19 cellular contexts compared by ENCODE assay signal in genomic region chr1:160293020-160293968, GRCh38. TPM values are rescaled to one million over a fixed set of nuclear protein-coding genes. Genes with fewer than 3 reads are reported as not detected.
A peak's percentile ranks its signal among the peaks of the same experiment; 100 is the strongest.
DNase-seq lines count a peak whose midpoint lies in the region; ATAC-seq lines count a peak whose summit lies in the region.
"Had no signal": no experiment of that assay in that cellular context is flagged by ENCODE, and none has a peak within 500 bp of the region (broad histone marks: within the 10 kb centered on the region; RNA-seq: fewer than 3 reads in every experiment).

No MANE protein-coding gene starts in this region.

- H2AFZ ChIP-seq in ACC112 (ENCODE audit: low read length, unreplicated experiment): no peak overlapping the region
- no peak overlapping the region for H2AFZ ChIP-seq in mesenchymal stem cell (ENCODE audit: low read depth, low read length)
- H2AFZ ChIP-seq in Karpas-422 (ENCODE audit: low read length): no peak overlapping the region

- peak overlapping the region; percentile 25 for H3K27ac ChIP-seq in ACC112 (ENCODE audit: low read depth, low read length)
- H3K27ac ChIP-seq in cingulate gyrus (ENCODE audit: low read depth, low read length): peak overlapping the region; percentile 31
- H3K27ac ChIP-seq in mesenchymal stem cell (ENCODE audit: low read length, poor library complexity, severe bottlenecking): no peak overlapping the region
- no peak overlapping the region for H3K27ac ChIP-seq in Karpas-422 (ENCODE audit: low read length)
- H3K27ac ChIP-seq: brain microvascular endothelial cell had no signal

- H3K27me3 Mint-ChIP-seq in IgD-negative memory B cell (no peaks in the 10 kb centered on the region), T-helper 17 cell (no peaks in the 10 kb centered on the region)
- H3K27me3 Mint-ChIP-seq: CD4-positive, alpha-beta T cell; progenitor cell of endocrine pancreas had no signal

- no peak overlapping the region for H3K18ac ChIP-seq in mesenchymal stem cell (ENCODE audit: low read depth in 1 of 2, low read length in 2 of 2)

- no peak overlapping the region for H2BK15ac ChIP-seq in mesenchymal stem cell (ENCODE audit: low read depth, poor library complexity, severe bottlenecking)

- no peak overlapping the region for H3K4me2 ChIP-seq in mesenchymal stem cell (ENCODE audit: low read length, poor library complexity, severe bottlenecking)
- H3K4me2 ChIP-seq in Karpas-422 (ENCODE audit: low read depth, low read length, poor library complexity, severe bottlenecking): no peak overlapping the region

- ATAC-seq in GM19328 (IDR thresholded peaks at IDR 0.05; ENCODE audit: unreplicated experiment) (no peak), T-helper 17 cell (no peak)
- ATAC-seq: left ventricle myocardium superior, Right ventricle myocardium inferior had no signal

- H3K9me3 Mint-ChIP-seq in IgD-negative memory B cell: no peaks in the 10 kb centered on the region
- H3K9me3 Mint-ChIP-seq: CD4-positive, alpha-beta T cell had no signal

- H3K4me1 Mint-ChIP-seq in IgD-negative memory B cell (peaks cover 3 to 5% (median 4%) of the 10 kb centered on the region in 3 donors), T-helper 17 cell (peaks cover 3% of the 10 kb centered on the region)

- WGBS in mesenchymal stem cell: 99% methylated on average over 5 of the region's 8 CpGs

- no peak overlapping the region for H3K4ac ChIP-seq in mesenchymal stem cell (ENCODE audit: low read depth in 1 of 2, low read length in 2 of 2)

- peaks cover 55% of the 10 kb centered on the region for H3K36me3 ChIP-seq in ACC112 (ENCODE audit: insufficient read depth, low read length)
- peaks cover 69 to 100% of the 10 kb centered on the region in 2 experiments for H3K36me3 ChIP-seq in mesenchymal stem cell (ENCODE audit: control insufficient read depth in 1 of 2, insufficient read depth in 2 of 2, low read depth in 1 of 2, low read length in 2 of 2)
- H3K36me3 ChIP-seq in Karpas-422 (ENCODE audit: insufficient read depth, low read length): peaks cover 67% of the 10 kb centered on the region

- H3K9me3 ChIP-seq in mesenchymal stem cell (ENCODE audit: control insufficient read depth, low read length) (no peaks in the 10 kb centered on the region), T-helper 17 cell (ENCODE audit: control insufficient read depth, low read length, poor library complexity, severe bottlenecking) (no peaks in the 10 kb centered on the region), Karpas-422 (ENCODE audit: low read length) (no peaks in the 10 kb centered on the region)

- H3K27me3 ChIP-seq in ACC112 (ENCODE audit: insufficient read depth, low read length): no peaks in the 10 kb centered on the region
- no peaks in the 10 kb centered on the region for H3K27me3 ChIP-seq in mesenchymal stem cell (ENCODE audit: control insufficient read depth in 1 of 2, insufficient read depth in 1 of 2, low read length in 2 of 2)
- no peaks in the 10 kb centered on the region for H3K27me3 ChIP-seq in Karpas-422 (ENCODE audit: low read length)
- H3K27me3 ChIP-seq: brain microvascular endothelial cell had no signal

- no peak overlapping the region for H3K23ac ChIP-seq in mesenchymal stem cell (ENCODE audit: low read length in 2 of 2)

- H3K79me2 ChIP-seq in ACC112 (ENCODE audit: control insufficient read depth, insufficient read depth, low read length, unreplicated experiment) (no peaks in the 10 kb centered on the region), Karpas-422 (ENCODE audit: low read length) (no peaks in the 10 kb centered on the region)

- DNase-seq in mesenchymal stem cell: no peak
- no peak for DNase-seq in T-helper 17 cell
- DNase-seq in activated gamma-delta T cell (lab: John Stamatoyannopoulos, UW): no peak
- no peak for DNase-seq in Karpas-422
- DNase-seq: activated CD4-positive, alpha-beta T cell treated with anti-CD3 and anti-CD28 coated beads for 1 hour; brain microvascular endothelial cell; CD4-positive, alpha-beta T cell; dermis blood vessel endothelial cell; left ventricle myocardium superior; NCI-H187 treated with DMSO at 0.1 percent for 48 hours; NCI-H774; stimulated activated CD4-positive, alpha-beta T cell treated with anti-CD3 and anti-CD28 coated beads, Interleukin-1b, Interleukin-23, amount 100 ng/mL, for 48 hours; SW 1271 had no signal

- H3K4me3 Mint-ChIP-seq in IgD-negative memory B cell (no peak overlapping the region), T-helper 17 cell (no peak overlapping the region)
- H3K4me3 Mint-ChIP-seq: CD4-positive, alpha-beta T cell had no signal

- no peaks in the 10 kb centered on the region for H4K20me1 ChIP-seq in Karpas-422 (ENCODE audit: insufficient read depth, low read depth, low read length)

- H3K4me1 ChIP-seq in ACC112 (ENCODE audit: control insufficient read depth, insufficient read depth, low read length, unreplicated experiment): peaks cover 5% of the 10 kb centered on the region
- no peaks in the 10 kb centered on the region for H3K4me1 ChIP-seq in mesenchymal stem cell (ENCODE audit: control insufficient read depth, insufficient read depth, low read depth, low read length)
- H3K4me1 ChIP-seq in Karpas-422 (ENCODE audit: low read length): peaks cover 7% of the 10 kb centered on the region

- peak overlapping the region; percentile 5 for H3K9ac ChIP-seq in mesenchymal stem cell (ENCODE audit: low read length)
- H3K9ac ChIP-seq in Karpas-422 (ENCODE audit: low read length): no peak overlapping the region

- no peak overlapping the region for H3K4me3 ChIP-seq in ACC112 (ENCODE audit: low read depth, low read length)
- H3K4me3 ChIP-seq in mesenchymal stem cell (ENCODE audit: insufficient read depth in 1 of 2, low read depth in 1 of 2, low read length in 2 of 2): no peak overlapping the region
- H3K4me3 ChIP-seq in Karpas-422 (ENCODE audit: low read length): no peak overlapping the region

- H4K8ac ChIP-seq in mesenchymal stem cell (ENCODE audit: low read length): no peak overlapping the region

- H3K79me1 ChIP-seq in mesenchymal stem cell (replicated peaks; ENCODE audit: low read length, poor library complexity, severe bottlenecking): peaks cover 30% of the 10 kb centered on the region

- no peaks in the 10 kb centered on the region for H3K9me2 ChIP-seq in Karpas-422 (replicated peaks; ENCODE audit: insufficient read depth, low read length)

- H3K36me3 Mint-ChIP-seq in IgD-negative memory B cell (peaks cover 1% of the 10 kb centered on the region), T-helper 17 cell (ENCODE audit: low read depth) (peaks cover 10% of the 10 kb centered on the region)

- no peak overlapping the region for H2BK12ac ChIP-seq in mesenchymal stem cell (ENCODE audit: low read length in 2 of 2)

- H2BK5ac ChIP-seq in mesenchymal stem cell (ENCODE audit: low read depth, low read length, poor library complexity, severe bottlenecking): no peak overlapping the region

- no peak overlapping the region for H4K91ac ChIP-seq in mesenchymal stem cell (ENCODE audit: low read length)

- peak overlapping the region; percentile 40 to 85 (median 76) for H3K27ac Mint-ChIP-seq in IgD-negative memory B cell
- H3K27ac Mint-ChIP-seq in T-helper 17 cell: no peak overlapping the region
- H3K27ac Mint-ChIP-seq: progenitor cell of endocrine pancreas had no signal

- H2AK5ac ChIP-seq in mesenchymal stem cell (ENCODE audit: low read length, severe bottlenecking): no peak overlapping the region

- no peak overlapping the region for H3K14ac ChIP-seq in mesenchymal stem cell (ENCODE audit: low read length in 2 of 2)

- H2BK120ac ChIP-seq in mesenchymal stem cell (ENCODE audit: low read depth, low read length): no peak overlapping the region

RNA-seq across cellular contexts. Expression of gene PEX19, which starts 8.4 kb away (rescaled TPM):
- polyA plus RNA-seq in IgD-negative memory B cell: 37.8 TPM
- 25.8 TPM for polyA plus RNA-seq in mesenchymal stem cell (2013, experiment 1 of 2)
- polyA plus RNA-seq in mesenchymal stem cell (2013, experiment 2 of 2): 26.9 TPM
- total RNA-seq in T-helper 17 cell: 10 to 100 TPM; 28.9 to 34.7 TPM
- total RNA-seq in Karpas-422 (2014; rRNA removed; shearing (Covaris generic); ENCODE audit: low replicate concordance): 27.1 and 29.3 TPM in 2 replicates

RNA-seq across cellular contexts. Expression of gene DCAF8, which starts 30.9 kb away (rescaled TPM):
- polyA plus RNA-seq in IgD-negative memory B cell: 57.8 TPM
- 57.0 TPM for polyA plus RNA-seq in mesenchymal stem cell (2013, experiment 1 of 2)
- polyA plus RNA-seq in mesenchymal stem cell (2013, experiment 2 of 2): 58.2 TPM
- total RNA-seq in T-helper 17 cell: 100 to 1,000 TPM; 167 to 178 TPM
- total RNA-seq in Karpas-422 (2014; rRNA removed; shearing (Covaris generic); ENCODE audit: low replicate concordance): 89.7 and 132 TPM in 2 replicates

RNA-seq across cellular contexts. Expression of gene COPA, which starts 49.8 kb away (rescaled TPM):
- polyA plus RNA-seq in IgD-negative memory B cell: 90.2 TPM
- 189 TPM for polyA plus RNA-seq in mesenchymal stem cell (2013, experiment 1 of 2)
- 186 TPM for polyA plus RNA-seq in mesenchymal stem cell (2013, experiment 2 of 2)
- 100 to 1,000 TPM; 122 to 143 TPM for total RNA-seq in T-helper 17 cell
- 107 TPM in 2 replicates for total RNA-seq in Karpas-422 (2014; rRNA removed; shearing (Covaris generic); ENCODE audit: low replicate concordance)

RNA-seq across cellular contexts. Expression of gene NCSTN, which starts 49.9 kb away (rescaled TPM):
- 66.0 TPM for polyA plus RNA-seq in IgD-negative memory B cell
- 193 TPM for polyA plus RNA-seq in mesenchymal stem cell (2013, experiment 1 of 2)
- 190 TPM for polyA plus RNA-seq in mesenchymal stem cell (2013, experiment 2 of 2)
- total RNA-seq in T-helper 17 cell: 10 to 100 TPM; 63.3 to 65.6 TPM
- total RNA-seq in Karpas-422 (2014; rRNA removed; shearing (Covaris generic); ENCODE audit: low replicate concordance): 76.9 and 79.9 TPM in 2 replicates

Comparison
In these comparisons a context has a peak if more than half of its experiments do, and no peak if none do; other contexts are left out.
1. H3K27ac ChIP-seq: peak in ACC112 (single experiment) and cingulate gyrus (single experiment); none in mesenchymal stem cell (single experiment) and Karpas-422 (single experiment).